ENCODE assay signal across 10 cellular contexts in genomic region chr6:5905431-5906339, GRCh38.
DNase-seq lines count a peak whose midpoint lies in the region; ATAC-seq and TF ChIP-seq lines count a peak whose summit lies in the region.
"Had no signal": no experiment of that assay in that cellular context is flagged by ENCODE, and none has a peak within 500 bp of the region (broad histone marks: within the 10 kb centered on the region; RNA-seq: fewer than 3 reads in every experiment).

No MANE protein-coding gene starts in this region.

- TF ChIP-seq CTCF in ascending aorta (IDR thresholded peaks at IDR 0.05), result no peak

- H3K4me3 ChIP-seq in ascending aorta, result peak overlapping the region in 1 of 2 donors; percentile 30
- H3K4me3 ChIP-seq: cardiac muscle cell had no signal

- DNase-seq in H4 (ENCODE audit: low spot score) (peak; percentile 35), ascending aorta (ENCODE audit: low spot score in 2 of 2) (peak; percentile 53 to 90), left cardiac atrium (peak; percentile 84), smooth muscle cell of the brain vasculature (ENCODE audit: low read depth, low spot score) (peak; percentile 7), NCI-H2171 (lab: John Stamatoyannopoulos, UW) (no peak), SW 1271 (lab: John Stamatoyannopoulos, UW) (no peak), NCI-H2081 (lab: John Stamatoyannopoulos, UW) (no peak)
- DNase-seq: H9 had no signal

- ATAC-seq in left cardiac atrium, result peak; percentile 97 to 99
- no peak for ATAC-seq in HG03045 (IDR thresholded peaks at IDR 0.05; ENCODE audit: unreplicated experiment)

- no peaks in the 10 kb centered on the region for H3K27me3 ChIP-seq in ascending aorta
- H3K27me3 ChIP-seq: cardiac muscle cell had no signal

- no peaks in the 10 kb centered on the region for H3K36me3 ChIP-seq in ascending aorta
- H3K36me3 ChIP-seq: cardiac muscle cell had no signal

- peak overlapping the region in 1 of 2 donors; percentile 53 for H3K27ac ChIP-seq in ascending aorta
- H3K27ac ChIP-seq: cardiac muscle cell had no signal

- intact Hi-C loops in ascending aorta (cut with DNase I) (loop anchor here (2.0 to 5.0 kb wide), 3 partner anchors 35 to 233 kb away; no protein-coding TSS in a partner anchor), left cardiac atrium (cut with DNase I) (no loop called here)

- H3K9me3 ChIP-seq in ascending aorta, result no peaks in the 10 kb centered on the region

- peaks cover 0 to 12% of the 10 kb centered on the region in 2 donors for H3K4me1 ChIP-seq in ascending aorta

Comparison
In these comparisons a context has a peak if more than half of its experiments do, and no peak if none do; other contexts are left out.
1. DNase-seq: peak in H4 (single experiment), ascending aorta (2 of 2), left cardiac atrium (single experiment) and smooth muscle cell of the brain vasculature (single experiment); none in NCI-H2171 (single experiment), SW 1271 (0 of 2) and NCI-H2081 (0 of 2).